Comparison of ENCODE assay signal across 10 cellular contexts in genomic region chr2:171723724-171724683, GRCh38. TPM values are rescaled to one million over a fixed set of nuclear protein-coding genes. Genes with fewer than 3 reads are reported as not detected.
A peak's percentile ranks its signal among the peaks of the same experiment; 100 is the strongest.
DNase-seq lines count a peak whose midpoint lies in the region; ATAC-seq, FAIRE-seq and TF ChIP-seq lines count a peak whose summit lies in the region.
"Had no signal": no experiment of that assay in that cellular context is flagged by ENCODE, and none has a peak within 500 bp of the region (broad histone marks: within the 10 kb centered on the region; RNA-seq: fewer than 3 reads in every experiment).

No MANE protein-coding gene starts in this region.

- H3K79me2 ChIP-seq in K562 (ENCODE audit: control insufficient read depth, insufficient read depth, low read length), result no peaks in the 10 kb centered on the region

- TF ChIP-seq POLR2A in GM12891 (IDR thresholded peaks at IDR 0.05; ENCODE audit: low read depth, low read length) (no peak), K562 (conservative IDR thresholded peaks at IDR 0.05) (no peak), sigmoid colon (IDR thresholded peaks at IDR 0.05) (no peak)

- intact Hi-C loops in K562 (cut with micrococcal nuclease) (loop anchor here (10.0 kb wide), 1 partner anchor 201 kb away; the partner anchor contains the start of gene HAT1), left ventricle myocardium superior (cut with micrococcal nuclease) (no loop called here), sigmoid colon (cut with DNase I) (no loop called here)

- POLR2A ChIA-PET in K562 (lab: Yijun Ruan, JAX), result interaction anchor here (0.5 to 1.9 kb wide), 4 partner anchors 9 to 198 kb away, joined by 3 to 6 read pairs (median 4); partner anchors contain the start of gene HAT1

- no peaks in the 10 kb centered on the region for H3K9me3 ChIP-seq in K562 (replicated peaks; ENCODE audit: control insufficient read depth, insufficient read depth, low read depth, low read length)
- no peaks in the 10 kb centered on the region for H3K9me3 ChIP-seq in sigmoid colon
- H3K9me3 ChIP-seq: thoracic aorta had no signal

- WGBS in K562 (ENCODE audit: insufficient coverage, low coverage, missing lambda C conversion rate), result 81% methylated on average over 12 of the region's 12 CpGs
- WGBS in sigmoid colon, 2 donors, result 92% methylated on average over 12 of the region's 12 CpGs

- no peak overlapping the region for H2AFZ ChIP-seq in K562 (ENCODE audit: low read depth, low read length)

- TF ChIP-seq CTCF in K562 (IDR thresholded peaks at IDR 0.05 in 2 of 3, conservative IDR thresholded peaks at IDR 0.05 in 1 of 3; ENCODE audit: insufficient read depth in 2 of 3, low read depth in 1 of 3, low read length in 3 of 3) (no peak), sigmoid colon (IDR thresholded peaks at IDR 0.05) (no peak)

- H3K4me1 ChIP-seq in K562 (replicated peaks in 1 of 2; ENCODE audit: control insufficient read depth in 2 of 2, insufficient read depth in 2 of 2, low read length in 2 of 2) (peaks cover 0 to 4% of the 10 kb centered on the region in 2 experiments; a peak in 3 of 5 replicates), sigmoid colon (no peaks in the 10 kb centered on the region)
- H3K4me1 ChIP-seq: foreskin keratinocyte had no signal

- CTCF ChIA-PET in K562 (lab: Yijun Ruan, JAX; ENCODE audit: low intra/inter-chr PET ratio), result interaction anchor here (0.6 kb wide), 1 partner anchor 197 kb away, joined by 4 read pairs; no protein-coding TSS in a partner anchor

- H3K4me2 ChIP-seq in K562 (ENCODE audit: insufficient read depth, low read length), result no peak overlapping the region

- H3K4me3 ChIP-seq in K562 (no peak overlapping the region), sigmoid colon (no peak overlapping the region)
- H3K4me3 ChIP-seq: thoracic aorta had no signal

- TF ChIP-seq RAD21 in K562 (CRISPR knock-in tag; conservative IDR thresholded peaks at IDR 0.05 in 1 of 2, IDR thresholded peaks at IDR 0.05 in 1 of 2), result no peak; a peak in 1 of 4 replicates

- H3K9ac ChIP-seq in K562 (ENCODE audit: insufficient read depth in 1 of 2, low read depth in 2 of 2, low read length in 2 of 2), result no peak overlapping the region

- peaks cover 44% of the 10 kb centered on the region; the same call in 2 of the 3 replicates for H3K36me3 ChIP-seq in K562 (ENCODE audit: control insufficient read depth, insufficient read depth, low read length)
- H3K36me3 ChIP-seq in sigmoid colon, result peaks cover 10 to 73% (median 27%) of the 10 kb centered on the region in 4 donors

- DNase-seq in GM12891 (ENCODE audit: insufficient read length, low spot score), result no peak
- peak; percentile 88 for DNase-seq in NCI-H2107 treated with DMSO at 0.1 percent for 48 hours (lab: John Stamatoyannopoulos, UW; ENCODE audit: unreplicated experiment)
- DNase-seq in K562 (ENCODE audit: extremely low read depth in 1 of 4, low spot score in 3 of 4), result peak in 2 of 4 experiments; percentile 30 to 37
- peak; percentile 2 to 18 for DNase-seq in lung microvascular endothelial cell (ENCODE audit: low read depth in 2 of 2)
- DNase-seq in HCEC 1CT, result no peak
- no peak for DNase-seq in left ventricle myocardium superior
- no peak for DNase-seq in sigmoid colon
- DNase-seq: foreskin keratinocyte had no signal

- no TSS peak for BruUV-seq in K562 (replicated peaks; lab: Mats Ljungman, UMichigan)

- ATAC-seq in K562, result peak; percentile 70
- no peak for ATAC-seq in HG03095 (IDR thresholded peaks at IDR 0.05; ENCODE audit: unreplicated experiment)
- no peak for ATAC-seq in left ventricle myocardium superior
- ATAC-seq: foreskin keratinocyte had no signal

- H3K27ac ChIP-seq in K562 (ENCODE audit: extremely low read depth, low read depth, low read length) (no peak overlapping the region), sigmoid colon (no peak overlapping the region)
- H3K27ac ChIP-seq: foreskin keratinocyte, thoracic aorta had no signal

- H4K20me1 ChIP-seq in K562 (replicated peaks; ENCODE audit: control insufficient read depth, insufficient read depth, low read length), result no peaks in the 10 kb centered on the region

- peaks cover 2% of the 10 kb centered on the region for H3K9me1 ChIP-seq in K562 (ENCODE audit: control insufficient read depth, insufficient read depth, low read length)

- FAIRE-seq in GM12891 (lab: Jason Lieb, UNC) (peak; percentile 58), K562 (lab: Jason Lieb, UNC) (no peak)

- in situ Hi-C loops in K562 (cut with MboI), result no loop called here

- no peak for TF ChIP-seq EP300 in K562 (IDR thresholded peaks at IDR 0.05; ENCODE audit: low read length)
- TF ChIP-seq EP300 in sigmoid colon (IDR thresholded peaks at IDR 0.05), result no peak

- no peaks in the 10 kb centered on the region for H3K27me3 ChIP-seq in K562 (ENCODE audit: control insufficient read depth in 2 of 2, insufficient read depth in 2 of 2, low read length in 2 of 2)
- no peaks in the 10 kb centered on the region for H3K27me3 ChIP-seq in sigmoid colon
- H3K27me3 ChIP-seq: foreskin keratinocyte had no signal

TF ChIP-seq in GM12891, 5 proteins besides CTCF, POLR2A, EP300 and RAD21:
- TF ChIP-seq PAX5 (IDR thresholded peaks at IDR 0.05; ENCODE audit: insufficient read depth, low read length, severe bottlenecking) (no peak), SPI1 (IDR thresholded peaks at IDR 0.05; ENCODE audit: low read depth, low read length) (no peak), POLR2AphosphoS5 (IDR thresholded peaks at IDR 0.05; ENCODE audit: low read depth, low read length) (no peak), TAF1 (IDR thresholded peaks at IDR 0.05; ENCODE audit: low read depth, low read length) (no peak), POU2F2 (IDR thresholded peaks at IDR 0.05; ENCODE audit: low read depth, low read length) (no peak)
TF ChIP-seq in GM12891: peak in this region for 0.

TF ChIP-seq in K562, 482 proteins besides CTCF, POLR2A, EP300 and RAD21 (continues in another document):
- 0 out of 2 replicates have a peak, but pooled peaks have one; percentile 20 for TF ChIP-seq SMARCA4 (IDR thresholded peaks at IDR 0.05)
- TF ChIP-seq MTA2 (IDR thresholded peaks at IDR 0.05; ENCODE audit: low read depth), result 0 out of 2 replicates have a peak, but pooled peaks have one; percentile 14
- TF ChIP-seq ZNF316 (IDR thresholded peaks at IDR 0.05), result peak; percentile 78
- TF ChIP-seq GTF2E2 (tag; IDR thresholded peaks at IDR 0.05), result no peak
- TF ChIP-seq FOXK1 (CRISPR knock-in tag; IDR thresholded peaks at IDR 0.05; ENCODE audit: borderline replicate concordance), result no peak
- peak; percentile 69; the same call in 1 of the 2 replicates for TF ChIP-seq CBFA2T3 (IDR thresholded peaks at IDR 0.05)
- TF ChIP-seq NFE2 (IDR thresholded peaks at IDR 0.05; ENCODE audit: low read depth), result peak; percentile 50
- peak; percentile 56; the same call in 1 of the 2 replicates for TF ChIP-seq TCF3 (CRISPR knock-in tag; IDR thresholded peaks at IDR 0.05)
- peak; percentile 45 for TF ChIP-seq SOX6 (IDR thresholded peaks at IDR 0.05)
- peak; percentile 78 for TF ChIP-seq C11orf30 (IDR thresholded peaks at IDR 0.05; ENCODE audit: low read depth)
- TF ChIP-seq DPF2 (IDR thresholded peaks at IDR 0.05), result 0 out of 2 replicates have a peak, but pooled peaks have one; percentile 43
- peak; percentile 46; the same call in 1 of the 2 replicates for TF ChIP-seq TFAP4 (CRISPR knock-in tag; IDR thresholded peaks at IDR 0.05; ENCODE audit: borderline replicate concordance)
- TF ChIP-seq NR0B1 (IDR thresholded peaks at IDR 0.05; ENCODE audit: partially characterized antibody), result no peak
- no peak for TF ChIP-seq KLF10 (CRISPR knock-in tag; IDR thresholded peaks at IDR 0.05)
- no peak for TF ChIP-seq HMG20A (CRISPR knock-in tag; conservative IDR thresholded peaks at IDR 0.05)

RNA-seq across cellular contexts. Expression of gene DYNC1I2, which starts 36.7 kb away (rescaled TPM):
- polyA plus RNA-seq in GM12891 (2012; ENCODE audit: low read depth, missing spikeins), result 48.4 TPM
- total RNA-seq in K562 (2011; cell fraction: chromatin; rRNA removed; ENCODE audit: low replicate concordance), result 58.6 and 179 TPM in 2 replicates
- 21.5 and 32.2 TPM in 2 replicates for total RNA-seq in K562 (2011; cell fraction: nucleolus; rRNA removed)
- 77.0 and 104 TPM in 2 replicates for total RNA-seq in K562 (2011; cell fraction: nucleoplasm; rRNA removed)
- total RNA-seq in K562 (2014; rRNA removed), result 62.8 and 66.3 TPM in 2 replicates
- 100 and 115 TPM in 2 replicates for total RNA-seq in K562 (2014; rRNA removed; fragmentation: Illumina TruSeq; extraction: Trizol)
- 94.8 and 114 TPM in 2 replicates for total RNA-seq in K562 (2015; rRNA removed; fragmentation: Illumina TruSeq; extraction: Trizol)
- total RNA-seq in K562 (2021), result 72.3 and 75.6 TPM in 2 replicates
- polyA plus RNA-seq in K562 (2011; rRNA removed), result 148 and 204 TPM in 2 replicates
- polyA plus RNA-seq in K562 (2011; cell fraction: cytosol; rRNA removed), result 55.3 and 108 TPM in 2 replicates
- 34.0 and 59.2 TPM in 2 replicates for polyA plus RNA-seq in K562 (2011; cell fraction: nucleus; rRNA removed)
- 72.1 and 73.6 TPM in 2 replicates for polyA plus RNA-seq in K562 (2012)
- polyA plus RNA-seq in K562 (2014; fragmentation: Illumina TruSeq; extraction: Trizol), result 110 and 132 TPM in 2 replicates
- polyA plus RNA-seq in K562 (2014; fragmentation: Nextera tagmentation; extraction: Ambion mirVana), result 100 to 1,000 TPM in 1 of 2 experiments, 10 to 100 TPM in 1; 59.1 to 119 TPM
- 83.2 and 87.1 TPM in 2 replicates for polyA plus RNA-seq in K562 (2014; rRNA removed)
- 200 and 209 TPM in 2 replicates for polyA minus RNA-seq in K562 (2011; rRNA and poly(A)+ RNA removed)
- polyA minus RNA-seq in K562 (2011; cell fraction: cytosol; rRNA and poly(A)+ RNA removed), result 38.0 and 49.1 TPM in 2 replicates
- polyA minus RNA-seq in K562 (2011; cell fraction: nucleus; rRNA and poly(A)+ RNA removed), result 45.2 and 79.6 TPM in 2 replicates
- total RNA-seq in lung microvascular endothelial cell, result 110 and 115 TPM in 2 replicates
- total RNA-seq in left ventricle myocardium superior, result 71.2 TPM
- total RNA-seq in sigmoid colon, result 100 to 1,000 TPM; 103 to 133 (median 127) TPM
- polyA plus RNA-seq in sigmoid colon, result 10 to 100 TPM; 69.8 to 84.7 (median 83.2) TPM

Comparison
In these comparisons a context has a peak if more than half of its experiments do, and no peak if none do; other contexts are left out.
1. DNase-seq: peak in NCI-H2107 treated with DMSO at 0.1 percent for 48 hours (single experiment) and lung microvascular endothelial cell (2 of 2); none in GM12891 (single experiment), HCEC 1CT (single experiment), left ventricle myocardium superior (single experiment) and sigmoid colon (single experiment).